ENCODE assay signal across 8 cellular contexts in the genomic region with DNA sequence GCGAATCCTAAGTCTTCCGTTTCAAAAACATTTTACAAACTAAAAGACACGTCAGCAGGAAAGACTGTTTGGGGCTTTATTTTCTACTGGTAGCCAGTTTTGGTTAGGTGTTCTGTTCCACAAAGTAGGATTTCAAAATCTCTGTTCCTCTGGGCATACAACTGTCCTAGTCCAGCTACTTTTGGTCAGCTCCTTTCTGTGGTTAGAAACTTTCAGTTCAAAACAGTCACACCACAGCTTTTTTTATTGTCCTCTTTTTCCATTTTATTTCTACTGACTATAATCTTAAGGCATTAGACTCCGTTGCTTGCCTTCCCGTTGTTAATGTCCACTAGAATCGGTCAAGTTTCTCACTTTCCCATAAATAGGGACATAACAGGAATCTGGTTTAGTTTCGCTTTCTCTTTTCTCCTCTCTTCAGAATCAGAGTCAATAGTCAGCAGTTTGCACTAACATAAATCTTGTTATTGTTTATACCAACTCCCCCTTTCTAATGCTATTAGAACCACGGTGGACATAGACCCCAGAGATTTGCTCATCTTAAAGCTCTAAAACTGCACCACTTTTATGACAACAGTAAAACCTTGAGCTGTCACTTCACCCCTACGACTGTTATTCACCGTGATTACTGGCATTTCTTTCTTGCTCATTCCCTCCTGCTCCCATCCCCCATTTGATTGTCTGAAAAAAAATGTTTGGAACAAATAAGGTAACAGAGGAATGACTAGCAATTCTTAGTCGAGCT. TPM values are rescaled to one million over a fixed set of nuclear protein-coding genes. Genes with fewer than 3 reads are reported as not detected.
DNase-seq lines count a peak whose midpoint lies in the region; ATAC-seq and TF ChIP-seq lines count a peak whose summit lies in the region.
"Had no signal": no experiment of that assay in that cellular context is flagged by ENCODE, and none has a peak within 500 bp of the region (broad histone marks: within the 10 kb centered on the region; RNA-seq: fewer than 3 reads in every experiment).

No MANE protein-coding gene starts in this region.

- TF ChIP-seq CTCF in HFF-Myc (IDR thresholded peaks at IDR 0.05; ENCODE audit: low read depth, low read length, missing control alignments), result no peak
- TF ChIP-seq CTCF in heart right ventricle (IDR thresholded peaks at IDR 0.05), result no peak

- H3K27me3 Mint-ChIP-seq in T-helper 17 cell, result peaks cover 5% of the 10 kb centered on the region
- H3K27me3 Mint-ChIP-seq: activated B cell treated with CpG ODN at 0.5 μM for 24 hours had no signal

- 33 to 51% methylated on average over 11 of the region's 11 CpGs for WGBS in heart right ventricle, 2 donors

- H3K4me2 ChIP-seq in skeletal muscle satellite cell (ENCODE audit: low read length), result peak overlapping the region; percentile 81

- H3K4me1 Mint-ChIP-seq in T-helper 17 cell, result peaks cover 7% of the 10 kb centered on the region

- H3K27me3 ChIP-seq in heart right ventricle (no peaks in the 10 kb centered on the region), skeletal muscle satellite cell (ENCODE audit: control insufficient read depth, insufficient read depth, low read length) (no peaks in the 10 kb centered on the region)

- H3K4me1 ChIP-seq in heart right ventricle, result peaks cover 0 to 8% (median 0%) of the 10 kb centered on the region in 9 donors
- peaks cover 2% of the 10 kb centered on the region for H3K4me1 ChIP-seq in skeletal muscle satellite cell (ENCODE audit: control insufficient read depth, insufficient read depth, low read length)

- peak overlapping the region; percentile 82 for H3K4me3 Mint-ChIP-seq in T-helper 17 cell
- H3K4me3 Mint-ChIP-seq: activated B cell treated with CpG ODN at 0.5 μM for 24 hours had no signal

- no peak for DNase-seq in HFF-Myc (ENCODE audit: extremely low read depth, low read depth)
- DNase-seq in T-helper 17 cell, result no peak
- no peak for DNase-seq in heart right ventricle
- no peak for DNase-seq in GM19240 (ENCODE audit: insufficient read length, low spot score)
- DNase-seq in stimulated activated naive CD4-positive, alpha-beta T cell (lab: John Stamatoyannopoulos, UW), result no peak
- DNase-seq: activated B cell treated with CpG ODN at 0.5 μM for 24 hours had no signal

- H3K27ac Mint-ChIP-seq in T-helper 17 cell, result peak overlapping the region; percentile 87
- H3K27ac Mint-ChIP-seq: activated B cell treated with CpG ODN at 0.5 μM for 24 hours had no signal

- peak overlapping the region; percentile 23 for H3K4me3 ChIP-seq in HFF-Myc (replicated peaks; ENCODE audit: low read depth, low read length)
- peak overlapping the region; percentile 19 to 62 (median 54) for H3K4me3 ChIP-seq in heart right ventricle
- H3K4me3 ChIP-seq in skeletal muscle satellite cell (ENCODE audit: low read length), result peak overlapping the region; percentile 74

- intact Hi-C loops in heart right ventricle (cut with DNase I), result no loop called here

- no peaks in the 10 kb centered on the region for H3K36me3 Mint-ChIP-seq in T-helper 17 cell (ENCODE audit: low read depth)

- peak overlapping the region; percentile 78 for H3K9ac ChIP-seq in skeletal muscle satellite cell (ENCODE audit: low read depth, low read length)

- ATAC-seq in T-helper 17 cell (no peak), heart right ventricle (peak in 7 of 8 donors; percentile 47 to 77 (median 62)), HG03521 (IDR thresholded peaks at IDR 0.05; ENCODE audit: unreplicated experiment) (no peak)

- peak overlapping the region; percentile 13 to 82 (median 76) for H3K27ac ChIP-seq in heart right ventricle

- H3K36me3 ChIP-seq in heart right ventricle (no peaks in the 10 kb centered on the region), skeletal muscle satellite cell (ENCODE audit: insufficient read depth, low read length) (no peaks in the 10 kb centered on the region)

- H3K9me3 ChIP-seq in T-helper 17 cell (ENCODE audit: control insufficient read depth, low read length, poor library complexity, severe bottlenecking), result no peaks in the 10 kb centered on the region
- H3K9me3 ChIP-seq in heart right ventricle, result no peaks in the 10 kb centered on the region
- H3K9me3 ChIP-seq in skeletal muscle satellite cell (replicated peaks; ENCODE audit: low read length), result no peaks in the 10 kb centered on the region

RNA-seq across cellular contexts. Expression of gene NPAS3, which starts 41.5 kb away (rescaled TPM):
- total RNA-seq in T-helper 17 cell (not detected), heart right ventricle (1 to 10 TPM in 6 of 10 donors, under 1 TPM in 4; 0.55 to 2.8 (median 1.4) TPM)
- under 1 TPM; 0.12 to 0.29 TPM for polyA plus RNA-seq in heart right ventricle
- total RNA-seq in skeletal muscle satellite cell (2012; rRNA removed), result 1.0 and 1.5 TPM in 2 replicates
- total RNA-seq: activated B cell treated with CpG ODN at 0.5 μM for 24 hours had no signal

Comparison
In these comparisons a context has a peak if more than half of its experiments do, and no peak if none do; other contexts are left out.
1. H3K4me3 ChIP-seq: peak in every context shown above with its lines; median percentile 74 in skeletal muscle satellite cell; 54 in heart right ventricle; 23 in HFF-Myc.
2. ATAC-seq: peak in heart right ventricle (7 of 8); none in T-helper 17 cell (single experiment) and HG03521 (single experiment).